In the genomic region with DNA sequence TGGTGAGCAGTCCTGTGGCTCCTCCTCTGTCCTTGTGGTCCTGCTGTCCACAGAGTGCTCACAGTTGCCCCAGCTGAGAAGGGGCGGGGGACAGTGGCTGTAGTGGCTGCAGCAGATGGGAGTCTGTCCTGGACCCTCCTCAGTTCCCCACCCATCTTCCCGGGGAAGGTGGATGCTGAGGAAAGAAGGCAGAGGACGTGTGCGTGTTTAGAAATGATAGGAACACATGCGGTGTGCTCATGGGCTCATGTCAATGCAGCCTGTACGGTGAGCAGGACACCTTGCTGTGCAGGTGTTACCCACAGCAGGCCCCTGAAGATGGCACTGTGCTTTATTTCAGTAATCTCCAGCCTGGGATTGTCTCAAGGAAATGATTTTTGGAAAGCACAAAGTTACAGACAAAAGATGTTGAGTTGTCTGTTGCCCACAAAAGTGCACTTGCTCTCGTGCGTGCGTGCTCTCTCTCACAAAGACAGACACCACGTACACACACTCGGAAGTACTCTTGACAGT, we compare ENCODE assay signal across 1 cellular context.
TF ChIP-seq lines count a peak whose summit lies in the region.

No MANE protein-coding gene starts in this region.

TF ChIP-seq in IMR-90, 13 proteins besides CTCF, POLR2A, EP300 and RAD21 (continued from another document):
- TF ChIP-seq, protein P1, sequence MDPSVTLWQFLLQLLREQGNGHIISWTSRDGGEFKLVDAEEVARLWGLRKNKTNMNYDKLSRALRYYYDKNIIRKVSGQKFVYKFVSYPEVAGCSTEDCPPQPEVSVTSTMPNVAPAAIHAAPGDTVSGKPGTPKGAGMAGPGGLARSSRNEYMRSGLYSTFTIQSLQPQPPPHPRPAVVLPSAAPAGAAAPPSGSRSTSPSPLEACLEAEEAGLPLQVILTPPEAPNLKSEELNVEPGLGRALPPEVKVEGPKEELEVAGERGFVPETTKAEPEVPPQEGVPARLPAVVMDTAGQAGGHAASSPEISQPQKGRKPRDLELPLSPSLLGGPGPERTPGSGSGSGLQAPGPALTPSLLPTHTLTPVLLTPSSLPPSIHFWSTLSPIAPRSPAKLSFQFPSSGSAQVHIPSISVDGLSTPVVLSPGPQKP (IDR thresholded peaks at IDR 0.05; ENCODE audit: borderline replicate concordance, low read depth, low read length): no peak
- TF ChIP-seq MAFK (IDR thresholded peaks at IDR 0.05; ENCODE audit: low read depth, low read length): no peak
